In genomic region chr3:127195417-127195816, GRCh38 we compare ENCODE assay signal across 26 cellular contexts. TPM values are rescaled to one million over a fixed set of nuclear protein-coding genes. Genes with fewer than 3 reads are reported as not detected.
"Had no signal": no experiment of that assay in that cellular context is flagged by ENCODE, and none has a peak within 500 bp of the region (broad histone marks: within the 10 kb centered on the region; RNA-seq: fewer than 3 reads in every experiment).

No MANE protein-coding gene starts in this region.

- H3K4me3 ChIP-seq: dorsolateral prefrontal cortex, gastroesophageal sphincter, heart left ventricle, hepatocyte, lower lobe of right lung, prostate gland, skin epidermis, spleen, testis, tibial artery had no signal

- H3K9me3 ChIP-seq: lower lobe of right lung, prostate gland, testis had no signal

- DNase-seq: dorsolateral prefrontal cortex; effector CD4-positive, alpha-beta T cell; foreskin fibroblast; heart left ventricle; left cardiac atrium; left ventricle myocardium superior; lower lobe of right lung; natural killer cell; occipital lobe; right cardiac atrium; spleen; stimulated activated CD4-positive, alpha-beta T cell treated with anti-CD3 and anti-CD28 coated beads, Interleukin-4, amount 100 ng/mL, for 4 hours; stimulated activated naive CD8-positive, alpha-beta T cell treated with anti-CD3 and anti-CD28 coated beads, Interleukin-15, Interleukin-2, amounts not matched to agents 100 U/mL and 50 U/mL, for 24 hours; substantia nigra; testis had no signal

- H3K4me1 ChIP-seq: gastroesophageal sphincter, heart left ventricle, lower lobe of right lung, parathyroid adenoma, prostate gland, spleen, testis, tibial artery had no signal

- H3K36me3 ChIP-seq: gastroesophageal sphincter, heart left ventricle, lower lobe of right lung, prostate gland, spleen, tibial artery had no signal

- H3K27me3 ChIP-seq: hepatocyte, testis had no signal

- ATAC-seq: gastroesophageal sphincter; heart left ventricle; left cardiac atrium; left ventricle myocardium superior; lower lobe of right lung; natural killer cell; right cardiac atrium; stimulated activated memory B cell treated with anti-CD40 and anti-IgM and Interleukin-4, amounts not matched to agents 10 μg/mL and 1 μg/mL and 100 μg/mL, for 72 hours; stimulated activated naive CD8-positive, alpha-beta T cell treated with anti-CD3 and anti-CD28 coated beads, Interleukin-15, Interleukin-2, amounts not matched to agents 100 U/mL and 50 U/mL, for 24 hours had no signal

- H3K27ac ChIP-seq: dorsolateral prefrontal cortex, gastroesophageal sphincter, heart left ventricle, hepatocyte, lower lobe of right lung, parathyroid adenoma, prostate gland, skin epidermis, spleen, testis, tibial artery had no signal

RNA-seq across cellular contexts. Expression of gene PRR23E, which starts 2.5 kb away (rescaled TPM):
- total RNA-seq: dorsolateral prefrontal cortex, gastroesophageal sphincter, heart left ventricle, hepatocyte, kidney epithelial cell, left cardiac atrium, left ventricle myocardium superior, lower lobe of right lung, mononuclear cell, natural killer cell, occipital lobe, prostate gland, right cardiac atrium, spleen had no signal
- polyA plus RNA-seq: esophagus, heart left ventricle, hepatocyte, neural cell, right cardiac atrium, spleen had no signal
